14 cellular contexts compared by ENCODE assay signal in genomic region chr2:119292226-119292625, GRCh38.
DNase-seq lines count a peak whose midpoint lies in the region; TF ChIP-seq lines count a peak whose summit lies in the region.
"Had no signal": no experiment of that assay in that cellular context is flagged by ENCODE, and none has a peak within 500 bp of the region (broad histone marks: within the 10 kb centered on the region; RNA-seq: fewer than 3 reads in every experiment).

No MANE protein-coding gene starts in this region.

- H3K4me1 Mint-ChIP-seq in neural progenitor cell, result peaks cover 5% of the 10 kb centered on the region

- H3K9me3 ChIP-seq in neural progenitor cell (ENCODE audit: low read depth), result no peaks in the 10 kb centered on the region

- DNase-seq in NCI-H146 (lab: John Stamatoyannopoulos, UW) (peak; percentile 82), choroid plexus epithelial cell (ENCODE audit: low read depth) (peak; percentile 56), neural progenitor cell (ENCODE audit: low spot score) (peak; percentile 19), GDM1 (lab: John Stamatoyannopoulos, UW) (no peak), anterior cingulate cortex (lab: John Stamatoyannopoulos, UW) (no peak), occipital lobe (lab: John Stamatoyannopoulos, UW) (no peak)
- no peak for DNase-seq in activated CD4-positive, alpha-beta T cell treated with anti-CD3 and anti-CD28 coated beads for 4 hours
- DNase-seq: activated CD4-positive, alpha-beta T cell treated with anti-CD3 and anti-CD28 coated beads, Interleukin-2, amount 10 ng/mL, durations not matched to agents 7 days and 5 days; activated naive CD4-positive, alpha-beta T cell treated with anti-CD3 and anti-CD28 coated beads, Interleukin-2, amount 50 U/mL, for 16 hours; effector memory CD8-positive, alpha-beta T cell; Kasumi-1; NCI-H82; small intestine had no signal

- no peak overlapping the region for H3K9ac ChIP-seq in neural progenitor cell

- H3K4me1 ChIP-seq in neural progenitor cell, result no peaks in the 10 kb centered on the region

- no peak overlapping the region for H3K27ac Mint-ChIP-seq in neural progenitor cell
- H3K27ac Mint-ChIP-seq: activated CD4-positive, alpha-beta T cell treated with anti-CD3 and anti-CD28 coated beads, Interleukin-2, amount 10 ng/mL, durations not matched to agents 7 days and 5 days had no signal

- peak; percentile 48 for TF ChIP-seq CTCF in C4-2B (conservative IDR thresholded peaks at IDR 0.05)
- peak; percentile 61 for TF ChIP-seq CTCF in choroid plexus epithelial cell (conservative IDR thresholded peaks at IDR 0.05; ENCODE audit: low read depth, low read length)
- peak; percentile 21 for TF ChIP-seq CTCF in neural progenitor cell (IDR thresholded peaks at IDR 0.05)

- no peak overlapping the region for H3K4me3 ChIP-seq in choroid plexus epithelial cell (ENCODE audit: low read depth, low read length)
- no peak overlapping the region for H3K4me3 ChIP-seq in neural progenitor cell

- H3K27me3 ChIP-seq in neural progenitor cell, result no peaks in the 10 kb centered on the region

- no peaks in the 10 kb centered on the region for H3K79me2 ChIP-seq in neural progenitor cell (ENCODE audit: low read depth)

- no peaks in the 10 kb centered on the region for H3K36me3 Mint-ChIP-seq in neural progenitor cell

- no peaks in the 10 kb centered on the region for H4K20me1 ChIP-seq in neural progenitor cell (ENCODE audit: low read depth)

- H3K9me3 Mint-ChIP-seq in neural progenitor cell, result no peaks in the 10 kb centered on the region
- H3K9me3 Mint-ChIP-seq: activated CD4-positive, alpha-beta T cell treated with anti-CD3 and anti-CD28 coated beads, Interleukin-2, amount 10 ng/mL, durations not matched to agents 7 days and 5 days; effector memory CD8-positive, alpha-beta T cell had no signal

- no peak overlapping the region for H2AFZ ChIP-seq in neural progenitor cell (replicated peaks)

- no peaks in the 10 kb centered on the region for H3K27me3 Mint-ChIP-seq in neural progenitor cell (ENCODE audit: insufficient read depth, low read depth)
- H3K27me3 Mint-ChIP-seq: activated CD4-positive, alpha-beta T cell treated with anti-CD3 and anti-CD28 coated beads, Interleukin-2, amount 10 ng/mL, durations not matched to agents 7 days and 5 days; effector memory CD8-positive, alpha-beta T cell had no signal

- no peak overlapping the region for H3K4me2 ChIP-seq in neural progenitor cell

- no peaks in the 10 kb centered on the region for H3K36me3 ChIP-seq in neural progenitor cell

- H3K27ac ChIP-seq in C4-2B (peak overlapping the region; percentile 71), neural progenitor cell (no peak overlapping the region)

- H3K4me3 Mint-ChIP-seq in neural progenitor cell, result no peak overlapping the region
- H3K4me3 Mint-ChIP-seq: activated CD4-positive, alpha-beta T cell treated with anti-CD3 and anti-CD28 coated beads, Interleukin-2, amount 10 ng/mL, durations not matched to agents 7 days and 5 days; effector memory CD8-positive, alpha-beta T cell had no signal

- no peaks in the 10 kb centered on the region for H3F3A ChIP-seq in neural progenitor cell (ENCODE audit: low read depth)

Comparison
In these comparisons a context has a peak if more than half of its experiments do, and no peak if none do; other contexts are left out.
1. DNase-seq: peak in NCI-H146 (single experiment), choroid plexus epithelial cell (single experiment) and neural progenitor cell (single experiment); none in GDM1 (single experiment), activated CD4-positive, alpha-beta T cell treated with anti-CD3 and anti-CD28 coated beads for 4 hours (0 of 2), anterior cingulate cortex (0 of 58) and occipital lobe (single experiment).
2. Peak in every context shown above with its lines, with median percentiles within 50 percentile points of each other: CTCF ChIP-seq.